Comparison of ENCODE assay signal across 13 cellular contexts in genomic region chr7:114264029-114264428, GRCh38.
"Had no signal": no experiment of that assay in that cellular context is flagged by ENCODE, and none has a peak within 500 bp of the region (broad histone marks: within the 10 kb centered on the region; RNA-seq: fewer than 3 reads in every experiment).

No MANE protein-coding gene starts in this region.

- ATAC-seq: left lung; mucosa of descending colon; naive thymus-derived CD4-positive, alpha-beta T cell; stimulated activated effector memory CD8-positive, alpha-beta T cell treated with anti-CD3 and anti-CD28 coated beads, Interleukin-12 subunit alpha, Interleukin-12 subunit beta, amount 100 ng/mL, for 72 hours; upper lobe of right lung had no signal

- H3K36me3 ChIP-seq: ascending aorta, left lung, neutrophil, thoracic aorta, upper lobe of right lung had no signal

- FAIRE-seq: colon, endometrium, keratinocyte had no signal

- H3K27ac ChIP-seq: ascending aorta, left lung, neutrophil, thoracic aorta, upper lobe of right lung had no signal

- H3K9me3 ChIP-seq: ascending aorta, left lung, mucosa of descending colon, neutrophil, thoracic aorta, upper lobe of right lung had no signal

- H3K4me1 ChIP-seq: ascending aorta, left lung, upper lobe of right lung had no signal

- H3K4me3 ChIP-seq: ascending aorta, left lung, mucosa of descending colon, thoracic aorta, upper lobe of right lung had no signal

- DNase-seq: activated naive CD4-positive, alpha-beta T cell treated with Interleukin-2 at 50 U/mL for 16 hours; activated T-cell treated with anti-CD3 and anti-CD28 coated beads for 4 hours; left lung; mucosa of descending colon; naive thymus-derived CD4-positive, alpha-beta T cell; upper lobe of right lung had no signal

- H3K27me3 ChIP-seq: ascending aorta, left lung, neutrophil, upper lobe of right lung had no signal
